In the genomic region with DNA sequence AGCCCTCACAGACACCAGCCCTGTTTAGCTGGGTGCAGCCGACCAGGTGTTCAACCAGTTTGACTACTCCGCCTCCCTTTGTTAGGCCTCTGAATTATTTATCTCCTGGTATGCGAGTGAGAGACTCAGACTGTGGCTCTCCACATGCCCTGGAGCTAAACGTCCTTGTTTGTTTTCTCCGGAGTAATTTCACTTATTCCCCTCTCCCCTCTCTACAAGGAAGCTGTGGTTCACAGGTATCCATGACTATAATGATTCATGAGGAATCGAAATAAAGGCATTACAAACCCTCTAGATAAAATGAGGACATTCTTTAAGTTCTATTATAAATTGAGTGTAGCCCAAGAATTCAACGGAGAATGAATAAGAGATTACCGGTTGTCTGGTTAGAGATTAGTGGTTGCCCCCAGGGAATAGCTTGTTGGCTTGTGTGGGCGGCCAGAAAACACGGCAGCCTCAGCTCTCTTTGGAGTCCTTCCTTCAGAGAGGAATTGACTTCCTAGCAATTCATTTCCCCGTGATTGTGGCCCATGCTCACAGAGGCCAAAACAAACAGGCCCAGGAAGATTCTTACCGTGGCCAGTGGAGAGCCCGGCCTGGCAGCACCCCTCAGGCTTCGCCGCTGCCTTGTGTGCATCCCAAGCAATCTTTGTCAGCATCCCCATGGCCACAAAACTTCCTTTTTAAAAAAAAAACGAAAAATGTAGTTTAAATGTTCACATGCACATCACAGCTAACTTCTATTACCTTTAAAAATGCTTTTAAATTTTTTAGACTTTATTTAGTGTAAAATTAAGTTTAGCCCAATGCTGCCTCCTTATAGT, we compare ENCODE assay signal across 8 cellular contexts.
A peak's percentile ranks its signal among the peaks of the same experiment; 100 is the strongest.
DNase-seq lines count a peak whose midpoint lies in the region; ATAC-seq, FAIRE-seq and TF ChIP-seq lines count a peak whose summit lies in the region.

No MANE protein-coding gene starts in this region.

- no peak overlapping the region for H3K9ac ChIP-seq in endothelial cell of umbilical vein (replicated peaks; ENCODE audit: extremely low read depth, insufficient read depth, low read length)

- no peaks in the 10 kb centered on the region for H3K27me3 ChIP-seq in endothelial cell of umbilical vein (ENCODE audit: control insufficient read depth in 2 of 2, insufficient read depth in 2 of 2, low read length in 2 of 2)

- no peaks in the 10 kb centered on the region for H3K79me2 ChIP-seq in endothelial cell of umbilical vein (ENCODE audit: control insufficient read depth, insufficient read depth, low read length)

- ATAC-seq in HG03520 (IDR thresholded peaks at IDR 0.05; ENCODE audit: unreplicated experiment) = no peak

- H3K4me1 ChIP-seq in endothelial cell of umbilical vein (ENCODE audit: control insufficient read depth, extremely low read depth, insufficient read depth, low read length) = no peaks in the 10 kb centered on the region

- H3K4me3 Mint-ChIP-seq in nephron progenitor cell = no peak overlapping the region

- no peaks in the 10 kb centered on the region for H3K36me3 ChIP-seq in endothelial cell of umbilical vein (ENCODE audit: control insufficient read depth in 2 of 2, extremely low read depth in 1 of 2, insufficient read depth in 2 of 2, low read length in 2 of 2)

- no peaks in the 10 kb centered on the region for H4K20me1 ChIP-seq in endothelial cell of umbilical vein (replicated peaks; ENCODE audit: control insufficient read depth, extremely low read depth, insufficient read depth, low read length)

- no peaks in the 10 kb centered on the region for H3K27me3 Mint-ChIP-seq in nephron progenitor cell (ENCODE audit: low read depth, poor library complexity)

- no peak overlapping the region for H3K4me3 ChIP-seq in endothelial cell of umbilical vein (replicated peaks in 1 of 3; ENCODE audit: insufficient read depth in 1 of 3, low read depth in 1 of 3, low read length in 3 of 3)

- peak overlapping the region; percentile 17 for H2AFZ ChIP-seq in endothelial cell of umbilical vein (ENCODE audit: low read depth, low read length)

- no peak overlapping the region for H3K27ac ChIP-seq in endothelial cell of umbilical vein (ENCODE audit: insufficient read depth, low read depth, low read length)

- no TSS peak for BruUV-seq in endothelial cell of umbilical vein (replicated peaks; lab: Mats Ljungman, UMichigan)

- peak; percentile 83 for DNase-seq in DMS53 treated with DMSO at 0.1 percent for 48 hours (lab: John Stamatoyannopoulos, UW; ENCODE audit: unreplicated experiment)
- DNase-seq in NCI-H2196 (lab: John Stamatoyannopoulos, UW; ENCODE audit: unreplicated experiment) = peak; percentile 47
- peak; percentile 30 for DNase-seq in endothelial cell of umbilical vein (ENCODE audit: low read depth, low spot score)
- no peak for DNase-seq in nephron progenitor cell
- no peak for DNase-seq in HuH-7.5 (ENCODE audit: low spot score)
- DNase-seq in GM10248 (ENCODE audit: extremely low spot score) = no peak
- DNase-seq in UCSD-AML1 (lab: John Stamatoyannopoulos, UW; ENCODE audit: unreplicated experiment) = no peak

- peaks cover 13% of the 10 kb centered on the region for H3K9me3 Mint-ChIP-seq in nephron progenitor cell

- no peak overlapping the region for H3K4me2 ChIP-seq in endothelial cell of umbilical vein (ENCODE audit: insufficient read depth, low read length)

- peak overlapping the region; percentile 95 for H3K27ac Mint-ChIP-seq in nephron progenitor cell

- dilution Hi-C loops in endothelial cell of umbilical vein (cut with MboI; ENCODE audit: extremely low pct_ligation_motif_present, low sequenced_read_pairs) = no loop called here

- POLR2A ChIA-PET in endothelial cell of umbilical vein (lab: Charles Lee) (no interaction called here), GM10248 (lab: Yijun Ruan, JAX) (interaction anchor here (0.9 kb wide), 1 partner anchor 28 kb away, joined by 3 read pairs; no protein-coding TSS in a partner anchor)

- H3K4me1 Mint-ChIP-seq in nephron progenitor cell = peaks cover 49% of the 10 kb centered on the region

- peak; percentile 42 for FAIRE-seq in endothelial cell of umbilical vein (lab: Jason Lieb, UNC)

- no peak for TF ChIP-seq POLR2A in endothelial cell of umbilical vein (IDR thresholded peaks at IDR 0.05; ENCODE audit: low read depth, low read length)

- CTCF ChIA-PET in endothelial cell of umbilical vein (lab: Charles Lee) = interaction anchor here (0.9 to 1.6 kb wide), 4 partner anchors 11 to 39 kb away, joined by 3 read pairs; no protein-coding TSS in a partner anchor
- CTCF ChIA-PET in GM10248 (lab: Yijun Ruan, JAX) = interaction anchor here (0.9 to 3.0 kb wide), 7 partner anchors 8 to 496 kb away, joined by 3 to 11 read pairs (median 3); no protein-coding TSS in a partner anchor

- TF ChIP-seq CTCF in endothelial cell of umbilical vein (IDR thresholded peaks at IDR 0.05; ENCODE audit: extremely low read depth in 1 of 2, insufficient read depth in 1 of 2, low read depth in 1 of 2, low read length in 2 of 2) = no peak
- TF ChIP-seq CTCF in nephron progenitor cell (IDR thresholded peaks at IDR 0.05) = no peak
- no peak for TF ChIP-seq CTCF in GM10248 (IDR thresholded peaks at IDR 0.05; ENCODE audit: control extremely low read depth, extremely low read depth, low read depth, missing control alignments)

- no peaks in the 10 kb centered on the region for H3K36me3 Mint-ChIP-seq in nephron progenitor cell (ENCODE audit: low read depth)

- intact Hi-C loops in endothelial cell of umbilical vein (cut with micrococcal nuclease) = no loop called here

- no peaks in the 10 kb centered on the region for H3K9me3 ChIP-seq in endothelial cell of umbilical vein (replicated peaks; ENCODE audit: control insufficient read depth, insufficient read depth, low read length)

- H3K9me1 ChIP-seq in endothelial cell of umbilical vein (replicated peaks; ENCODE audit: control insufficient read depth, extremely low read depth, insufficient read depth, low read length) = no peaks in the 10 kb centered on the region

TF ChIP-seq in endothelial cell of umbilical vein, 7 proteins besides CTCF, POLR2A, EP300 and RAD21:
- no peak for TF ChIP-seq GATA2 (IDR thresholded peaks at IDR 0.05; ENCODE audit: insufficient read depth, insufficient read length, low read depth, low read length)
- TF ChIP-seq EZH2 (IDR thresholded peaks at IDR 0.05; ENCODE audit: borderline replicate concordance, low read depth, low read length, severe bottlenecking) = no peak
- no peak for TF ChIP-seq FOS (IDR thresholded peaks at IDR 0.05; ENCODE audit: borderline replicate concordance, insufficient read depth, low read length)
- TF ChIP-seq JUN (IDR thresholded peaks at IDR 0.05; ENCODE audit: borderline replicate concordance, insufficient read depth, insufficient read length, low read depth) = no peak
- TF ChIP-seq POLR2AphosphoS5 (IDR thresholded peaks at IDR 0.05; ENCODE audit: insufficient read depth, low read depth, low read length) = no peak
- no peak for TF ChIP-seq MYC (IDR thresholded peaks at IDR 0.05; ENCODE audit: low read depth, low read length)
- TF ChIP-seq, protein P1, sequence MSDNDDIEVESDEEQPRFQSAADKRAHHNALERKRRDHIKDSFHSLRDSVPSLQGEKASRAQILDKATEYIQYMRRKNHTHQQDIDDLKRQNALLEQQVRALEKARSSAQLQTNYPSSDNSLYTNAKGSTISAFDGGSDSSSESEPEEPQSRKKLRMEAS (IDR thresholded peaks at IDR 0.05; ENCODE audit: insufficient read depth, insufficient read length) = no peak
TF ChIP-seq in endothelial cell of umbilical vein: peak in this region for 0.

Comparison
In these comparisons a context has a peak if more than half of its experiments do, and no peak if none do; other contexts are left out.
1. DNase-seq: peak in DMS53 treated with DMSO at 0.1 percent for 48 hours (single experiment), NCI-H2196 (single experiment) and endothelial cell of umbilical vein (single experiment); none in nephron progenitor cell (single experiment), HuH-7.5 (single experiment), GM10248 (single experiment) and UCSD-AML1 (single experiment).